ENCODE assay signal across 8 cellular contexts in the genomic region with DNA sequence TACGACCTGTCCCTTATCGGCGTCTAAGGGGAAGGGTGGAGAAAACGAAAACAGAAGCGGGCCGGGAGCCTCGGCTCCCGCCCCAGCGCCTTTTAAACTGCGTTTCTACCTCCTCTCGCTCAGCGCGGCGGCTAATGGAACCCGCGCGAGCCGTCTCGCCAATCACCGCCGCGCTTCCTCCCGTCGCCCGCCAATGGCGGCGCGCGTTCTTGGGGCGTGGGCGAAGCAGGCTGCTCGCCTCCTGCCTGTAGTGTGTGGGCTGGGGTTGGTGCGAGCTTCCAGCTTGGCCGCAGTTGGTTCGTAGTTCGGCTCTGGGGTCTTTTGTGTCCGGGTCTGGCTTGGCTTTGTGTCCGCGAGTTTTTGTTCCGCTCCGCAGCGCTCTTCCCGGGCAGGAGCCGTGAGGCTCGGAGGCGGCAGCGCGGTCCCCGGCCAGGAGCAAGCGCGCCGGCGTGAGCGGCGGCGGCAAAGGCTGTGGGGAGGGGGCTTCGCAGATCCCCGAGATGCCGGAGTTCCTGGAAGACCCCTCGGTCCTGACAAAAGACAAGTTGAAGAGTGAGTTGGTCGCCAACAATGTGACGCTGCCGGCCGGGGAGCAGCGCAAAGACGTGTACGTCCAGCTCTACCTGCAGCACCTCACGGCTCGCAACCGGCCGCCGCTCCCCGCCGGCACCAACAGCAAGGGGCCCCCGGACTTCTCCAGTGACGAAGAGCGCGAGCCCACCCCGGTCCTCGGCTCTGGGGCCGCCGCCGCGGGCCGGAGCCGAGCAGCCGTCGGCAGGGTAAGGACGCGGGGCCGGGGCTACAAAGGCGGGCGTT. TPM values are rescaled to one million over a fixed set of nuclear protein-coding genes. Genes with fewer than 3 reads are reported as not detected.
A peak's percentile ranks its signal among the peaks of the same experiment; 100 is the strongest.
DNase-seq lines count a peak whose midpoint lies in the region; ATAC-seq and TF ChIP-seq lines count a peak whose summit lies in the region.

A gene with protein sequence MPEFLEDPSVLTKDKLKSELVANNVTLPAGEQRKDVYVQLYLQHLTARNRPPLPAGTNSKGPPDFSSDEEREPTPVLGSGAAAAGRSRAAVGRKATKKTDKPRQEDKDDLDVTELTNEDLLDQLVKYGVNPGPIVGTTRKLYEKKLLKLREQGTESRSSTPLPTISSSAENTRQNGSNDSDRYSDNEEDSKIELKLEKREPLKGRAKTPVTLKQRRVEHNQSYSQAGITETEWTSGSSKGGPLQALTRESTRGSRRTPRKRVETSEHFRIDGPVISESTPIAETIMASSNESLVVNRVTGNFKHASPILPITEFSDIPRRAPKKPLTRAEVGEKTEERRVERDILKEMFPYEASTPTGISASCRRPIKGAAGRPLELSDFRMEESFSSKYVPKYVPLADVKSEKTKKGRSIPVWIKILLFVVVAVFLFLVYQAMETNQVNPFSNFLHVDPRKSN (plus strand): TSS at position 223 of the 816 bp plus-strand sequence. CDS start 278 bp downstream, at position 501.

- in situ Hi-C loops in T47D (cut with HindIII; ENCODE audit: low pct_unique_long_range_greater_than_20kb, low sequenced_read_pairs), result no loop called here

- no peaks in the 10 kb centered on the region for H3K36me3 ChIP-seq in skeletal muscle tissue (ENCODE audit: control insufficient read depth in 3 of 3, insufficient read depth in 3 of 3, low read length in 3 of 3)

- H3K9me3 ChIP-seq in AG04450 (ENCODE audit: control insufficient read depth, insufficient read depth, low read length) (no peaks in the 10 kb centered on the region; the same call in 1 of the 2 replicates), iPS-18c (ENCODE audit: control insufficient read depth, insufficient read depth, low read length) (no peaks in the 10 kb centered on the region), skeletal muscle tissue (ENCODE audit: control insufficient read depth in 3 of 3, low read length in 3 of 3) (no peaks in the 10 kb centered on the region)

- H3K4me3 ChIP-seq in AG04450 (ENCODE audit: low read depth, low read length), result peak within 1 kb of the TSS; percentile 90
- H3K4me3 ChIP-seq in iPS-18c (ENCODE audit: insufficient read depth, low read depth, low read length), result peak within 1 kb of the TSS; percentile 98
- H3K4me3 ChIP-seq in skeletal muscle tissue (ENCODE audit: low read length in 3 of 3), result peak within 1 kb of the TSS; percentile 82 to 98 (median 97)

- CTCF ChIA-PET in AG04450 (lab: Charles Lee), result interaction anchor here (0.7 to 5.7 kb wide), 6 partner anchors 24 to 92 kb away, joined by 4 to 51 read pairs (median 10); no protein-coding TSS in a partner anchor

- DNase-seq in AG04450 (ENCODE audit: low read depth, low spot score) (peak; percentile 66), NCI-H2227 (lab: John Stamatoyannopoulos, UW; ENCODE audit: unreplicated experiment) (peak; percentile 97), T47D (ENCODE audit: low read depth in 1 of 2, low spot score in 1 of 2) (peak; percentile 90 to 97)

- peak within 1 kb of the TSS; percentile 94 for H3K27ac ChIP-seq in AG04450 (ENCODE audit: low read depth, low read length)
- peak within 1 kb of the TSS; percentile 97 for H3K27ac ChIP-seq in VCaP
- H3K27ac ChIP-seq in skeletal muscle tissue (ENCODE audit: low read depth, low read length), result peak within 1 kb of the TSS; percentile 93

- peak within 1 kb of the TSS; percentile 98 to 99 (median 99) for H3K9ac ChIP-seq in skeletal muscle tissue (ENCODE audit: low read depth in 1 of 3, low read length in 3 of 3)

- ATAC-seq in GM18909 (IDR thresholded peaks at IDR 0.05; ENCODE audit: poor library complexity, unreplicated experiment) (peak; percentile 85), HG03159 (IDR thresholded peaks at IDR 0.05; ENCODE audit: unreplicated experiment) (peak; percentile 69)

- TF ChIP-seq CTCF in AG04450 (IDR thresholded peaks at IDR 0.05; ENCODE audit: low read depth, low read length), result no peak
- no peak for TF ChIP-seq CTCF in VCaP (conservative IDR thresholded peaks at IDR 0.05)

- POLR2A ChIA-PET in AG04450 (lab: Yijun Ruan, JAX), result interaction anchor here (1.4 kb wide), 1 partner anchor 12 kb away, joined by 3 read pairs; no protein-coding TSS in a partner anchor

- H3K4me1 ChIP-seq in skeletal muscle tissue (ENCODE audit: control insufficient read depth in 3 of 3, insufficient read depth in 3 of 3, low read length in 3 of 3), result peaks cover 4 to 14% (median 9%) of the 10 kb centered on the region in 3 donors

- H3K27me3 ChIP-seq in AG04450 (ENCODE audit: control insufficient read depth, insufficient read depth, low read length) (no peaks in the 10 kb centered on the region), skeletal muscle tissue (ENCODE audit: control insufficient read depth in 3 of 3, insufficient read depth in 3 of 3, low read length in 3 of 3) (no peaks in the 10 kb centered on the region)

RNA-seq across cellular contexts. Expression of the gene that starts here (rescaled TPM):
- 31.2 and 49.1 TPM in 2 replicates for polyA plus RNA-seq in AG04450 (2011; rRNA removed)
- 16.0 and 34.2 TPM in 2 replicates for polyA minus RNA-seq in AG04450 (2011; rRNA and poly(A)+ RNA removed)
- 65.8 TPM for total RNA-seq in skeletal muscle tissue

Comparison
In these comparisons a context has a peak if more than half of its experiments do, and no peak if none do; other contexts are left out.
1. Peak in every context shown above with its lines: DNase-seq, ATAC-seq, H3K4me3 ChIP-seq and H3K27ac ChIP-seq.